20 cellular contexts compared by ENCODE assay signal in the genomic region with DNA sequence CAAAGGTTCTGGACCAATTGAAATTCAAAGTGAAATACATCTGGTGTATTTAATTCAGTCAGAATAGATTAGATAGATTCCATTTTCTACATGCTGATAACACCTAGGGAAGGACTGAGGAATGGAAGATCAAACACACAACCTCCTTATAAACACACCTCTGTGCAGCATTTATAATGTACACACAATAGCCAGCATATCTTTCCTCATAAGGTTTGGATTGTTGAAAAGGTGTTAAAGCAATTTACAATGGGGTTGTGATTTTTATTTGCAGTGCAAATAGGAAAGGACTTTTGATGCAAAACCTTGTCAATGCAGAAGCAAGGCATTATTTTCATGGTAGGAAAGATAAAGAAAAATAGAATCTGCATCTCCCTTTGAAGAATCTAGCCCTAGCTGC.
DNase-seq lines count a peak whose midpoint lies in the region; ATAC-seq and TF ChIP-seq lines count a peak whose summit lies in the region.
"Had no signal": no experiment of that assay in that cellular context is flagged by ENCODE, and none has a peak within 500 bp of the region (broad histone marks: within the 10 kb centered on the region; RNA-seq: fewer than 3 reads in every experiment).

No MANE protein-coding gene starts in this region.

- H3K9me3 Mint-ChIP-seq in nephron = peaks cover 13% of the 10 kb centered on the region

- TF ChIP-seq POLR2A in prostate gland (IDR thresholded peaks at IDR 0.05) = no peak

- intact Hi-C loops in colonic mucosa (cut with DNase I) = no loop called here
- intact Hi-C loops in prostate gland (cut with DNase I) = loop anchor here (10.0 kb wide), 1 partner anchor 253 kb away; no protein-coding TSS in a partner anchor

- H3K4me3 ChIP-seq in colonic mucosa (no peak overlapping the region), prostate gland (no peak overlapping the region)
- H3K4me3 ChIP-seq: BLaER1, GM23338, HAP-1, Peyer's patch had no signal

- H3K4me1 ChIP-seq in colonic mucosa = peaks cover 15% of the 10 kb centered on the region
- peaks cover 16% of the 10 kb centered on the region for H3K4me1 ChIP-seq in prostate gland (replicated peaks)
- H3K4me1 ChIP-seq: HAP-1 had no signal

- no peaks in the 10 kb centered on the region for H3K27me3 Mint-ChIP-seq in nephron (ENCODE audit: low read depth)

- H3K4me1 Mint-ChIP-seq in nephron = peaks cover 73% of the 10 kb centered on the region

- H3K36me3 Mint-ChIP-seq in nephron (ENCODE audit: low read depth) = peaks cover 4% of the 10 kb centered on the region

- no peak overlapping the region for H3K4me3 Mint-ChIP-seq in nephron
- H3K4me3 Mint-ChIP-seq: CD8-positive, alpha-beta T cell; GM23338 had no signal

- no peaks in the 10 kb centered on the region for H3K9me3 ChIP-seq in colonic mucosa
- H3K9me3 ChIP-seq in prostate gland = no peaks in the 10 kb centered on the region
- H3K9me3 ChIP-seq: HAP-1, Peyer's patch had no signal

- peak overlapping the region; percentile 18 for H3K27ac ChIP-seq in colonic mucosa
- peak overlapping the region; percentile 46 to 60 for H3K27ac ChIP-seq in prostate gland
- H3K27ac ChIP-seq: BLaER1, Peyer's patch had no signal

- DNase-seq in NCI-H146 (lab: John Stamatoyannopoulos, UW) (peak; percentile 58), colonic mucosa (no peak), prostate gland (ENCODE audit: low spot score) (no peak), kidney tubule cell (ENCODE audit: low spot score) (no peak)
- DNase-seq: Calu3; CD8-positive, alpha-beta T cell; DMS153; KG1; NCI-H1092 treated with DMSO at 0.1 percent for 48 hours; NCI-H1436 treated with DMSO at 0.1 percent for 48 hours; NCI-H2081 treated with DMSO at 0.1 percent for 48 hours; NCI-H2171 treated with DMSO at 0.1 percent for 48 hours; NCI-H524 treated with DMSO at 0.1 percent for 48 hours; Peyer's patch had no signal

- H3K27me3 ChIP-seq in colonic mucosa (no peaks in the 10 kb centered on the region), prostate gland (replicated peaks; ENCODE audit: insufficient read depth) (no peaks in the 10 kb centered on the region)
- H3K27me3 ChIP-seq: BLaER1, Peyer's patch had no signal

- H3K36me3 ChIP-seq in colonic mucosa = no peaks in the 10 kb centered on the region
- H3K36me3 ChIP-seq in prostate gland = no peaks in the 10 kb centered on the region
- H3K36me3 ChIP-seq: BLaER1, HAP-1, Peyer's patch had no signal

- no peak for TF ChIP-seq CTCF in colonic mucosa (IDR thresholded peaks at IDR 0.05)
- TF ChIP-seq CTCF in nephron (IDR thresholded peaks at IDR 0.05; ENCODE audit: unreplicated experiment in 3 of 3) = no peak
- TF ChIP-seq CTCF in prostate gland (IDR thresholded peaks at IDR 0.05) = no peak

- ATAC-seq in HG02840 (IDR thresholded peaks at IDR 0.05; ENCODE audit: low FRiP score, unreplicated experiment) = no peak
- ATAC-seq in GM18519 (IDR thresholded peaks at IDR 0.05; ENCODE audit: low FRiP score, unreplicated experiment) = no peak
- ATAC-seq: CD8-positive, alpha-beta T cell; GM23338 had no signal

- peak overlapping the region; percentile 40 to 84 (median 55) for H3K27ac Mint-ChIP-seq in nephron
- H3K27ac Mint-ChIP-seq: CD8-positive, alpha-beta T cell; GM23338 had no signal

- no peak overlapping the region for H3K9ac ChIP-seq in colonic mucosa (ENCODE audit: low read depth in 2 of 2, low read length in 2 of 2)
- H3K9ac ChIP-seq: BLaER1 had no signal
